Comparison of ENCODE assay signal across 8 cellular contexts in genomic region chr14:53180272-53181221, GRCh38. TPM values are rescaled to one million over a fixed set of nuclear protein-coding genes. Genes with fewer than 3 reads are reported as not detected.
DNase-seq lines count a peak whose midpoint lies in the region; ATAC-seq, FAIRE-seq and TF ChIP-seq lines count a peak whose summit lies in the region.

No MANE protein-coding gene starts in this region.

- no peak overlapping the region for H3K4me3 ChIP-seq in bronchial epithelial cell (ENCODE audit: low read depth, low read length)
- no peak overlapping the region for H3K4me3 ChIP-seq in dorsolateral prefrontal cortex

- H3K36me3 ChIP-seq in bronchial epithelial cell (ENCODE audit: control insufficient read depth, insufficient read depth, low read length), result no peaks in the 10 kb centered on the region

- TF ChIP-seq CTCF in bronchial epithelial cell (IDR thresholded peaks at IDR 0.05; ENCODE audit: insufficient read depth, low read length, severe bottlenecking) (no peak), dorsolateral prefrontal cortex (IDR thresholded peaks at IDR 0.05 in 54 of 56, conservative IDR thresholded peaks at IDR 0.05 in 2 of 56; ENCODE audit: low read depth in 1 of 56, partially characterized antibody in 56 of 56) (peak in 2 of 56 donors; percentile 13 to 15)

- DNase-seq in SK-N-DZ (ENCODE audit: low spot score) (peak; percentile 10), bronchial epithelial cell (ENCODE audit: low read depth) (no peak), dorsolateral prefrontal cortex (no peak), ureter (ENCODE audit: low spot score) (no peak)
- DNase-seq in stimulated activated CD4-positive, alpha-beta T cell treated with anti-CD3 and anti-CD28 coated beads, Interleukin-2, amount 100 ng/mL, for 4 hours (ENCODE audit: low read depth), result peak; percentile 41

- H3K27me3 ChIP-seq in bronchial epithelial cell (ENCODE audit: control insufficient read depth, insufficient read depth, low read length) (no peaks in the 10 kb centered on the region), dorsolateral prefrontal cortex (no peaks in the 10 kb centered on the region)

- intact Hi-C loops in dorsolateral prefrontal cortex (cut with DNase I), result no loop called here

- no peak overlapping the region for H3K27ac ChIP-seq in dorsolateral prefrontal cortex

- FAIRE-seq in bronchial epithelial cell (lab: Jason Lieb, UNC), result peak; percentile 47

- peak; percentile 55 for ATAC-seq in GM19025 (IDR thresholded peaks at IDR 0.05; ENCODE audit: low read depth, unreplicated experiment)
- no peak for ATAC-seq in HG02759 (IDR thresholded peaks at IDR 0.05; ENCODE audit: unreplicated experiment)
- no peak for ATAC-seq in GM21528 (IDR thresholded peaks at IDR 0.05; ENCODE audit: low FRiP score, unreplicated experiment)

RNA-seq across cellular contexts. Expression of gene DDHD1, which starts 27.4 kb away (rescaled TPM):
- 6.6 and 9.0 TPM in 2 replicates for polyA plus RNA-seq in SK-N-DZ (2014; cell fraction: cytosol; rRNA removed)
- polyA plus RNA-seq in SK-N-DZ (2014; cell fraction: nucleus; rRNA removed), result 11.9 and 12.3 TPM in 2 replicates
- 5.3 and 6.8 TPM in 2 replicates for total RNA-seq in bronchial epithelial cell
- 10 to 100 TPM; 26.9 to 70.6 (median 49.7) TPM for total RNA-seq in dorsolateral prefrontal cortex
- 34.1 TPM for total RNA-seq in ureter

Comparison
In these comparisons a context has a peak if more than half of its experiments do, and no peak if none do; other contexts are left out.
1. DNase-seq: peak in SK-N-DZ (single experiment) and stimulated activated CD4-positive, alpha-beta T cell treated with anti-CD3 and anti-CD28 coated beads, Interleukin-2, amount 100 ng/mL, for 4 hours (single experiment); none in bronchial epithelial cell (single experiment), dorsolateral prefrontal cortex (0 of 10) and ureter (single experiment).